ENCODE assay signal across 14 cellular contexts in genomic region chr17:80889231-80889896, GRCh38.
DNase-seq lines count a peak whose midpoint lies in the region; ATAC-seq and TF ChIP-seq lines count a peak whose summit lies in the region.
"Had no signal": no experiment of that assay in that cellular context is flagged by ENCODE, and none has a peak within 500 bp of the region (broad histone marks: within the 10 kb centered on the region; RNA-seq: fewer than 3 reads in every experiment).

No MANE protein-coding gene starts in this region.

- no peaks in the 10 kb centered on the region for H3K23me2 ChIP-seq in H9 (ENCODE audit: insufficient read length, low read depth, low read length, poor library complexity, severe bottlenecking)

- peaks cover 25 to 49% of the 10 kb centered on the region in 2 donors for H3K36me3 ChIP-seq in neuronal stem cell (replicated peaks in 1 of 2; ENCODE audit: control insufficient read depth in 2 of 2, insufficient read depth in 2 of 2, low read length in 2 of 2)

- H3K79me1 ChIP-seq in neuronal stem cell (ENCODE audit: low read depth, low read length) (peaks cover 3% of the 10 kb centered on the region), H9 (ENCODE audit: insufficient read depth, low read depth, low read length, poor library complexity, severe bottlenecking) (no peaks in the 10 kb centered on the region)

- no peak overlapping the region for H3T11ph ChIP-seq in H9 (ENCODE audit: low read length)

- H3K36me3 Mint-ChIP-seq in activated naive CD4-positive, alpha-beta T cell treated with anti-CD3 and anti-CD28 coated beads, Interleukin-2, amount 50 U/mL, for 24 hours: peaks cover 15% of the 10 kb centered on the region
- peaks cover 54% of the 10 kb centered on the region for H3K36me3 Mint-ChIP-seq in activated naive CD8-positive, alpha-beta T cell treated with anti-CD3 and anti-CD28 coated beads, Interleukin-2, amount 50 U/mL, for 24 hours (ENCODE audit: low read depth)
- peaks cover 13 to 43% (median 28%) of the 10 kb centered on the region in 3 experiments; a peak in 6 of 7 replicates for H3K36me3 Mint-ChIP-seq in H9 (ENCODE audit: insufficient read depth in 1 of 3, low read depth in 3 of 3)

- DNase-seq in activated naive CD4-positive, alpha-beta T cell treated with anti-CD3 and anti-CD28 coated beads, Interleukin-2, amount 50 U/mL, for 16 hours: no peak
- DNase-seq in Kasumi-1 (lab: John Stamatoyannopoulos, UW): peak; percentile 81 to 88
- DNase-seq in activated naive CD8-positive, alpha-beta T cell treated with anti-CD3 and anti-CD28 coated beads, Interleukin-2, amount 50 U/mL, for 24 hours: no peak
- DNase-seq in neuronal stem cell (ENCODE audit: low spot score): no peak
- DNase-seq in SHP77 (lab: John Stamatoyannopoulos, UW): no peak
- DNase-seq in H9: no peak
- DNase-seq: foreskin melanocyte, mammary epithelial cell, NCI-H187, NCI-H524, nucleus accumbens had no signal

- ATAC-seq in activated naive CD8-positive, alpha-beta T cell treated with anti-CD3 and anti-CD28 coated beads, Interleukin-2, amount 50 U/mL, for 24 hours: no peak
- no peak for ATAC-seq in HG03097 (IDR thresholded peaks at IDR 0.05; ENCODE audit: low FRiP score, unreplicated experiment)
- ATAC-seq: WTC11 had no signal

- no peak overlapping the region for H3K4ac ChIP-seq in neuronal stem cell (ENCODE audit: low read length)
- H3K4ac ChIP-seq in H9 (ENCODE audit: low read depth, low read length): no peak overlapping the region

- H2BK120ac ChIP-seq in neuronal stem cell (ENCODE audit: low read depth, low read length) (no peak overlapping the region), H9 (ENCODE audit: low read depth, low read length, poor library complexity, severe bottlenecking) (no peak overlapping the region)

- H2BK15ac ChIP-seq in neuronal stem cell (ENCODE audit: low read length) (no peak overlapping the region), H9 (ENCODE audit: low read depth, low read length) (no peak overlapping the region)

- no peak overlapping the region for H3K56ac ChIP-seq in H9 (ENCODE audit: insufficient read length, low read depth, low read length)

- peaks cover 49% of the 10 kb centered on the region for H3K4me1 Mint-ChIP-seq in activated naive CD4-positive, alpha-beta T cell treated with anti-CD3 and anti-CD28 coated beads, Interleukin-2, amount 50 U/mL, for 24 hours
- peaks cover 54% of the 10 kb centered on the region for H3K4me1 Mint-ChIP-seq in activated naive CD8-positive, alpha-beta T cell treated with anti-CD3 and anti-CD28 coated beads, Interleukin-2, amount 50 U/mL, for 24 hours
- H3K4me1 Mint-ChIP-seq in H9: no peaks in the 10 kb centered on the region; a peak in 1 of 4 replicates
- H3K4me1 Mint-ChIP-seq: WTC11 had no signal

- H4K20me1 ChIP-seq in H9 (ENCODE audit: control insufficient read depth, insufficient read depth, insufficient read length): peaks cover 2% of the 10 kb centered on the region

- H3K23ac ChIP-seq in neuronal stem cell (ENCODE audit: low read depth, low read length, poor library complexity) (peak overlapping the region; percentile 65), H9 (ENCODE audit: insufficient read length, low read depth, low read length) (no peak overlapping the region)

- H3K27me3 ChIP-seq in neuronal stem cell (ENCODE audit: control insufficient read depth in 3 of 3, insufficient read depth in 3 of 3, low read depth in 1 of 3, low read length in 3 of 3): no peaks in the 10 kb centered on the region
- H3K27me3 ChIP-seq in H9 (ENCODE audit: insufficient read depth, low read length): no peaks in the 10 kb centered on the region

- no peaks in the 10 kb centered on the region for H3K9me3 Mint-ChIP-seq in activated naive CD4-positive, alpha-beta T cell treated with anti-CD3 and anti-CD28 coated beads, Interleukin-2, amount 50 U/mL, for 24 hours
- no peaks in the 10 kb centered on the region for H3K9me3 Mint-ChIP-seq in activated naive CD8-positive, alpha-beta T cell treated with anti-CD3 and anti-CD28 coated beads, Interleukin-2, amount 50 U/mL, for 24 hours
- no peaks in the 10 kb centered on the region for H3K9me3 Mint-ChIP-seq in H9
- H3K9me3 Mint-ChIP-seq: WTC11 had no signal

- H2BK12ac ChIP-seq in neuronal stem cell (ENCODE audit: low read length): no peak overlapping the region
- no peak overlapping the region for H2BK12ac ChIP-seq in H9 (ENCODE audit: insufficient read length, low read depth, low read length)

- H4K5ac ChIP-seq in H9 (ENCODE audit: insufficient read length, low read depth, low read length): no peak overlapping the region

- H3K27ac ChIP-seq in neuronal stem cell (replicated peaks; ENCODE audit: low read length): no peak overlapping the region
- H3K27ac ChIP-seq in H9 (ENCODE audit: insufficient read length, low read depth, low read length): no peak overlapping the region

- H3K9me3 ChIP-seq in neuronal stem cell (replicated peaks in 1 of 2; ENCODE audit: control insufficient read depth in 2 of 2, insufficient read depth in 1 of 2, low read depth in 1 of 2, low read length in 2 of 2) (no peaks in the 10 kb centered on the region), H9 (ENCODE audit: control insufficient read depth, low read depth, low read length) (no peaks in the 10 kb centered on the region)

- no peak overlapping the region for H3K4me3 ChIP-seq in neuronal stem cell (ENCODE audit: low read length in 2 of 2)

- H3K27ac Mint-ChIP-seq in activated naive CD4-positive, alpha-beta T cell treated with anti-CD3 and anti-CD28 coated beads, Interleukin-2, amount 50 U/mL, for 24 hours: peak overlapping the region; percentile 97
- H3K27ac Mint-ChIP-seq in activated naive CD8-positive, alpha-beta T cell treated with anti-CD3 and anti-CD28 coated beads, Interleukin-2, amount 50 U/mL, for 24 hours: peak overlapping the region; percentile 86
- H3K27ac Mint-ChIP-seq in H9: no peak overlapping the region; a peak in 1 of 7 replicates
- H3K27ac Mint-ChIP-seq: WTC11 had no signal

- peak overlapping the region; percentile 66 for H3K4me3 Mint-ChIP-seq in activated naive CD4-positive, alpha-beta T cell treated with anti-CD3 and anti-CD28 coated beads, Interleukin-2, amount 50 U/mL, for 24 hours
- H3K4me3 Mint-ChIP-seq in activated naive CD8-positive, alpha-beta T cell treated with anti-CD3 and anti-CD28 coated beads, Interleukin-2, amount 50 U/mL, for 24 hours: peak overlapping the region; percentile 49
- H3K4me3 Mint-ChIP-seq in H9: no peak overlapping the region
- H3K4me3 Mint-ChIP-seq: WTC11 had no signal

- H4K91ac ChIP-seq in neuronal stem cell (ENCODE audit: low read depth, low read length, poor library complexity): no peak overlapping the region
- no peak overlapping the region for H4K91ac ChIP-seq in H9 (ENCODE audit: insufficient read length, low read depth, low read length)

- WGBS in neuronal stem cell (ENCODE audit: extremely low coverage in 2 of 2, insufficient read length in 2 of 2, insufficient replicate concordance in 1 of 2), 2 donors: no CpG with 5 or more reads among the region's 21 CpGs
- no CpG with 5 or more reads among the region's 21 CpGs for WGBS in H9 (ENCODE audit: extremely low coverage, insufficient read length, low lambda C conversion rate)

- no peak overlapping the region for H4K8ac ChIP-seq in neuronal stem cell (ENCODE audit: low read depth, low read length)
- no peak overlapping the region for H4K8ac ChIP-seq in H9 (replicated peaks; ENCODE audit: insufficient read length, low read depth, low read length)

- peak overlapping the region; percentile 28 for H2AK5ac ChIP-seq in neuronal stem cell (ENCODE audit: low read depth, low read length)
- H2AK5ac ChIP-seq in H9 (ENCODE audit: insufficient read length, low read length): no peak overlapping the region

- H2BK20ac ChIP-seq in H9 (ENCODE audit: low read depth, low read length, poor library complexity, severe bottlenecking): no peak overlapping the region

- H3K18ac ChIP-seq in neuronal stem cell (ENCODE audit: low read length) (no peak overlapping the region), H9 (ENCODE audit: insufficient read length, low read depth, low read length) (no peak overlapping the region)

- no peak overlapping the region for H3K4me2 ChIP-seq in neuronal stem cell (ENCODE audit: insufficient read depth, low read length, poor library complexity, severe bottlenecking)
- H3K4me2 ChIP-seq in H9 (ENCODE audit: insufficient read depth, insufficient read length, low read length): no peak overlapping the region

- H2BK5ac ChIP-seq in neuronal stem cell (ENCODE audit: low read length) (peak overlapping the region; percentile 95), H9 (ENCODE audit: insufficient read length, low read length) (no peak overlapping the region)

- TF ChIP-seq CTCF in H9 (conservative IDR thresholded peaks at IDR 0.05): no peak

- H3K4me1 ChIP-seq in neuronal stem cell (ENCODE audit: control insufficient read depth in 2 of 2, insufficient read depth in 1 of 2, low read depth in 1 of 2, low read length in 2 of 2) (peaks cover 0 to 17% of the 10 kb centered on the region in 2 donors), H9 (ENCODE audit: insufficient read depth, low read length) (no peaks in the 10 kb centered on the region)

- peak overlapping the region; percentile 30 for H3K9ac ChIP-seq in neuronal stem cell (ENCODE audit: low read depth, low read length, poor library complexity)
- H3K9ac ChIP-seq in H9 (ENCODE audit: extremely low read depth, insufficient read length, low read length): no peak overlapping the region

- H3K14ac ChIP-seq in neuronal stem cell (ENCODE audit: low read length) (no peak overlapping the region), H9 (ENCODE audit: insufficient read depth, low read length) (no peak overlapping the region; the same call in 1 of the 2 replicates)

- H2AFZ ChIP-seq in neuronal stem cell (ENCODE audit: low read length) (no peak overlapping the region), H9 (ENCODE audit: low read length) (no peak overlapping the region)

- no peaks in the 10 kb centered on the region for H3K79me2 ChIP-seq in H9 (ENCODE audit: insufficient read depth, low read length)

- no peaks in the 10 kb centered on the region for H3K27me3 Mint-ChIP-seq in activated naive CD4-positive, alpha-beta T cell treated with anti-CD3 and anti-CD28 coated beads, Interleukin-2, amount 50 U/mL, for 24 hours
- no peaks in the 10 kb centered on the region for H3K27me3 Mint-ChIP-seq in activated naive CD8-positive, alpha-beta T cell treated with anti-CD3 and anti-CD28 coated beads, Interleukin-2, amount 50 U/mL, for 24 hours
- no peaks in the 10 kb centered on the region for H3K27me3 Mint-ChIP-seq in H9 (ENCODE audit: low read depth)

Comparison
In these comparisons a context has a peak if more than half of its experiments do, and no peak if none do; other contexts are left out.
1. H3K27ac Mint-ChIP-seq: peak in activated naive CD4-positive, alpha-beta T cell treated with anti-CD3 and anti-CD28 coated beads, Interleukin-2, amount 50 U/mL, for 24 hours (single experiment) and activated naive CD8-positive, alpha-beta T cell treated with anti-CD3 and anti-CD28 coated beads, Interleukin-2, amount 50 U/mL, for 24 hours (single experiment); none in H9 (0 of 3).
2. H3K4me3 Mint-ChIP-seq: peak in activated naive CD4-positive, alpha-beta T cell treated with anti-CD3 and anti-CD28 coated beads, Interleukin-2, amount 50 U/mL, for 24 hours (single experiment) and activated naive CD8-positive, alpha-beta T cell treated with anti-CD3 and anti-CD28 coated beads, Interleukin-2, amount 50 U/mL, for 24 hours (single experiment); none in H9 (0 of 2).
3. DNase-seq: peak in Kasumi-1 (2 of 2); none in activated naive CD4-positive, alpha-beta T cell treated with anti-CD3 and anti-CD28 coated beads, Interleukin-2, amount 50 U/mL, for 16 hours (single experiment), activated naive CD8-positive, alpha-beta T cell treated with anti-CD3 and anti-CD28 coated beads, Interleukin-2, amount 50 U/mL, for 24 hours (single experiment), neuronal stem cell (single experiment), SHP77 (0 of 2) and H9 (single experiment).